21 cellular contexts compared by ENCODE assay signal in the genomic region with DNA sequence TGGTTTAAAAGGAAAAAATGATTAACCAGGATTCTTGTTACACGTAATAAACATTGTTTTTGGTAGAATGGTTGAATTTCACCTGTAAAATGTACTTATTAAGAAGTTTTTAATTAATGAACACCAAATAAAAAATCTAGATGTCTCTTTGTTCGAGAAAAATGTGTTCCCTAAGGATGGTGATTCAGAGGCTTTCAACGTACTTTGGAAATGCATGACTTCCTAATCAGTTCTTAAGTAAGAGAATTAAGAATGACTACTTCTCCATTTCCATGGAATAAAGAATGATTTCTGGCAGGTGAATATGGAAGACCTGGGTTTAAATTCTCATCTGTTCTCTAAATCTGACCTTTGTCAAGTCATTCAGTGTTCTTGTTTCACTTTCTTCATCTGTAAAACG.
"Had no signal": no experiment of that assay in that cellular context is flagged by ENCODE, and none has a peak within 500 bp of the region (broad histone marks: within the 10 kb centered on the region; RNA-seq: fewer than 3 reads in every experiment).

No MANE protein-coding gene starts in this region.

- DNase-seq: KBM-7; MG63; NCI-H1092 treated with DMSO at 0.1 percent for 48 hours; NCI-H1436; NCI-H187; NCI-H2029; NCI-H2081 treated with DMSO at 0.1 percent for 48 hours; NCI-H2171; NCI-H226; NCI-H446; NCI-H510A; NCI-H524 treated with DMSO at 0.1 percent for 48 hours; NCI-H69; NCI-H774; NK-92 treated with Interleukin-12 subunit alpha and Interleukin-12 subunit beta, amount 100 ng/mL, for 24 hours; PC-3; Peyer's patch; Right ventricle myocardium superior; SIG-M5 had no signal

- H3K36me3 ChIP-seq: MG63, Peyer's patch, SJSA1 had no signal

- H3K4me1 ChIP-seq: Peyer's patch, SJSA1 had no signal

- H3K9me3 ChIP-seq: MG63, Peyer's patch, SJSA1 had no signal

- H3K4me3 ChIP-seq: MG63, Peyer's patch, SJSA1, SK-N-MC had no signal

- H3K27me3 ChIP-seq: MG63, Peyer's patch, SJSA1 had no signal

- H3K27ac ChIP-seq: Peyer's patch, SJSA1, SK-N-MC had no signal
